In genomic region chr17:45987706-45988105, GRCh38 we compare ENCODE assay signal across 33 cellular contexts. TPM values are rescaled to one million over a fixed set of nuclear protein-coding genes. Genes with fewer than 3 reads are reported as not detected.
"Had no signal": no experiment of that assay in that cellular context is flagged by ENCODE, and none has a peak within 500 bp of the region (broad histone marks: within the 10 kb centered on the region; RNA-seq: fewer than 3 reads in every experiment).

No MANE protein-coding gene starts in this region.

- H3K27ac Mint-ChIP-seq: activated CD4-positive, alpha-beta T cell treated with anti-CD3 and anti-CD28 coated beads, Interleukin-2, amount 10 ng/mL, durations not matched to agents 24 days and 14 days; activated CD8-positive, alpha-beta T cell treated with anti-CD3 and anti-CD28 coated beads for 36 hours; activated naive CD4-positive, alpha-beta T cell treated with anti-CD3 and anti-CD28 coated beads, Interleukin-2, amount 50 U/mL, for 24 hours; activated naive CD8-positive, alpha-beta T cell treated with anti-CD3 and anti-CD28 coated beads, Interleukin-2, amount 10 ng/mL, durations not matched to agents 7 days and 5 days; activated T-cell treated with anti-CD3 and anti-CD28 coated beads, Interleukin-2, amount 50 U/mL, for 24 hours; activated T-helper 2 cell treated with anti-CD3 and anti-CD28 coated beads, Interferon-gamma antibody, Interleukin-2, Interleukin-4, amounts not matched to agents 10 μg/mL and 5 μg/mL and 100 μg/mL, durations not matched to agents 14 hours and 24 hours and 36 hours had no signal

- H3K27ac ChIP-seq: ascending aorta, cardiac muscle cell, SJCRH30, SK-N-MC had no signal

- H3K27me3 Mint-ChIP-seq: activated CD4-positive, alpha-beta T cell treated with anti-CD3 and anti-CD28 coated beads, Interleukin-2, amount 10 ng/mL, durations not matched to agents 24 days and 14 days; activated CD8-positive, alpha-beta T cell treated with anti-CD3 and anti-CD28 coated beads for 36 hours; activated naive CD4-positive, alpha-beta T cell treated with anti-CD3 and anti-CD28 coated beads, Interleukin-2, amount 50 U/mL, for 24 hours; activated T-cell treated with anti-CD3 and anti-CD28 coated beads, Interleukin-2, amount 50 U/mL, for 24 hours had no signal

- H3K4me3 Mint-ChIP-seq: activated CD4-positive, alpha-beta T cell treated with anti-CD3 and anti-CD28 coated beads, Interleukin-2, amount 10 ng/mL, durations not matched to agents 24 days and 14 days; activated CD8-positive, alpha-beta T cell treated with anti-CD3 and anti-CD28 coated beads for 36 hours; activated naive CD4-positive, alpha-beta T cell treated with anti-CD3 and anti-CD28 coated beads, Interleukin-2, amount 50 U/mL, for 24 hours; activated naive CD8-positive, alpha-beta T cell treated with anti-CD3 and anti-CD28 coated beads, Interleukin-2, amount 10 ng/mL, durations not matched to agents 7 days and 5 days; activated T-cell treated with anti-CD3 and anti-CD28 coated beads, Interleukin-2, amount 50 U/mL, for 24 hours had no signal

- H3K4me1 Mint-ChIP-seq: activated CD4-positive, alpha-beta T cell treated with anti-CD3 and anti-CD28 coated beads, Interleukin-2, amount 10 ng/mL, durations not matched to agents 24 days and 14 days; activated naive CD4-positive, alpha-beta T cell treated with anti-CD3 and anti-CD28 coated beads, Interleukin-2, amount 50 U/mL, for 24 hours had no signal

- ATAC-seq: activated CD8-positive, alpha-beta T cell treated with anti-CD3 and anti-CD28 coated beads for 36 hours; Panc1 had no signal

- H3K4me1 ChIP-seq: ascending aorta, SJCRH30 had no signal

- DNase-seq: activated CD4-positive, alpha-beta T cell treated with anti-CD3 and anti-CD28 coated beads, Interleukin-2, amount 10 ng/mL, durations not matched to agents 24 days and 14 days; activated CD4-positive, alpha-beta T cell treated with anti-CD3 and anti-CD28 coated beads, Interleukin-2, amount 50 U/mL, for 4 hours; activated CD8-positive, alpha-beta T cell treated with anti-CD3 and anti-CD28 coated beads for 36 hours; activated gamma-delta T cell; activated naive CD4-positive, alpha-beta T cell treated with Interleukin-2 at 50 U/mL for 16 hours; activated naive CD8-positive, alpha-beta T cell treated with anti-CD3 and anti-CD28 coated beads, Interleukin-2, amount 10 ng/mL, durations not matched to agents 7 days and 5 days; activated T-cell treated with anti-CD3 and anti-CD28 coated beads, Interleukin-2, amount 50 U/mL, for 24 hours; amygdala; Kasumi-1; KG1; MG63; NCI-H1048; NCI-H1105 treated with DMSO at 0.1 percent for 48 hours; NCI-H1436; NCI-H1694; NCI-H1930; NCI-H2081 treated with DMSO at 0.1 percent for 48 hours; NCI-H226; NCI-H446 treated with DMSO at 0.1 percent for 48 hours; NCI-H524; NCI-H69; SJCRH30; T1000 had no signal

- H3K27me3 ChIP-seq: ascending aorta, cardiac muscle cell, MG63, SJCRH30 had no signal

- H3K4me3 ChIP-seq: ascending aorta, cardiac muscle cell, MG63, SJCRH30, SK-N-MC had no signal

- H3K9me3 ChIP-seq: ascending aorta, SJCRH30 had no signal

- H3K9me3 Mint-ChIP-seq: activated CD4-positive, alpha-beta T cell treated with anti-CD3 and anti-CD28 coated beads, Interleukin-2, amount 10 ng/mL, durations not matched to agents 24 days and 14 days; activated CD8-positive, alpha-beta T cell treated with anti-CD3 and anti-CD28 coated beads for 36 hours; activated naive CD4-positive, alpha-beta T cell treated with anti-CD3 and anti-CD28 coated beads, Interleukin-2, amount 50 U/mL, for 24 hours; activated naive CD8-positive, alpha-beta T cell treated with anti-CD3 and anti-CD28 coated beads, Interleukin-2, amount 10 ng/mL, durations not matched to agents 7 days and 5 days; activated T-cell treated with anti-CD3 and anti-CD28 coated beads, Interleukin-2, amount 50 U/mL, for 24 hours; activated T-helper 2 cell treated with anti-CD3 and anti-CD28 coated beads, Interferon-gamma antibody, Interleukin-2, Interleukin-4, amounts not matched to agents 10 μg/mL and 5 μg/mL and 100 μg/mL, durations not matched to agents 14 hours and 24 hours and 36 hours had no signal

- H3K36me3 ChIP-seq: ascending aorta, cardiac muscle cell, MG63, SJCRH30 had no signal

- H3K36me3 Mint-ChIP-seq: activated naive CD4-positive, alpha-beta T cell treated with anti-CD3 and anti-CD28 coated beads, Interleukin-2, amount 50 U/mL, for 24 hours; activated naive CD8-positive, alpha-beta T cell treated with anti-CD3 and anti-CD28 coated beads, Interleukin-2, amount 10 ng/mL, durations not matched to agents 7 days and 5 days had no signal

RNA-seq across cellular contexts. Expression of gene STH, which starts 11.3 kb away (rescaled TPM):
- total RNA-seq: activated CD4-positive, alpha-beta T cell treated with anti-CD3 and anti-CD28 coated beads, Interleukin-2, amount 10 ng/mL, durations not matched to agents 24 days and 14 days; activated CD8-positive, alpha-beta T cell treated with anti-CD3 and anti-CD28 coated beads for 36 hours; activated naive CD8-positive, alpha-beta T cell treated with anti-CD3 and anti-CD28 coated beads, Interleukin-2, amount 10 ng/mL, durations not matched to agents 7 days and 5 days; activated T-helper 2 cell treated with anti-CD3 and anti-CD28 coated beads, Interferon-gamma antibody, Interleukin-2, Interleukin-4, amounts not matched to agents 10 μg/mL and 5 μg/mL and 100 μg/mL, durations not matched to agents 14 hours and 24 hours and 36 hours; ascending aorta; cardiac muscle cell; RPMI7951; SJCRH30; T-helper 1 cell treated with Interleukin-12 subunit alpha and Interleukin-12 subunit beta and Interleukin-4 antibody, amounts not matched to agents 30 ng/mL and 1 ng/mL, for 36 hours; T-helper 2 cell treated with Interferon-gamma antibody and Interleukin-4, amounts not matched to agents 100 ng/mL and 5 ng/mL, for 36 hours had no signal
- polyA plus RNA-seq: adipose tissue, cardiac muscle cell had no signal
